ENCODE assay signal across 16 cellular contexts in the genomic region with DNA sequence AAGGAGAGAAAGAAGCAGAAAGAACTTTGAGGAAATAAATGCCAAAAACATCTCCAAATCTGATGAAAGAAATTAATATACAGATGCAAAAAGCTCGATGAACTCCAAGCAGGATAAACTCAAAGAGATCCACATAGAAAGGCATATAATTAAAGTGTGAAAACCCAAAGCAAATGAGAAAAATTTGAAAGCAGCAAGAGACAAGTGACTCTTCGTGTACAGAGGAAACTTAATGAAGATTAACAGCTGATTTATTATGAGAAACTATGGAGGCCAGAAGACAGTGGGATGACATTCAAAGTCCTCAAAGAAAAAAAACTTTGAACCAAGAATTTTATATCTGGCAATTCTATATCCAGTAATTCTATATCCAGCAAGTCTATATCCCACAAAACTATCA.
DNase-seq lines count a peak whose midpoint lies in the region; TF ChIP-seq lines count a peak whose summit lies in the region.
"Had no signal": no experiment of that assay in that cellular context is flagged by ENCODE, and none has a peak within 500 bp of the region (broad histone marks: within the 10 kb centered on the region; RNA-seq: fewer than 3 reads in every experiment).

No MANE protein-coding gene starts in this region.

- DNase-seq in Caki2 (ENCODE audit: low read depth), result peak; percentile 8
- DNase-seq in DMS53 treated with DMSO at 0.1 percent for 48 hours (lab: John Stamatoyannopoulos, UW; ENCODE audit: unreplicated experiment), result peak; percentile 75
- DNase-seq in MV-4-11 (lab: John Stamatoyannopoulos, UW), result peak; percentile 53
- peak; percentile 44 for DNase-seq in SW480 (ENCODE audit: low spot score)
- DNase-seq in Caco-2, result no peak
- DNase-seq in NCI-H146 (lab: John Stamatoyannopoulos, UW), result no peak
- DNase-seq in effector CD4-positive, alpha-beta T cell, result no peak
- DNase-seq: activated CD4-positive, alpha-beta T cell treated with anti-CD3 and anti-CD28 coated beads for 36 hours; activated effector memory CD4-positive, alpha-beta T cell treated with Interleukin-2 at 50 U/mL for 16 hours; amniotic stem cell; GDM1; left colon; SJCRH30; spleen; T-helper 9 cell had no signal

- BruUV-seq in Caco-2 (replicated peaks; lab: Mats Ljungman, UMichigan), result no TSS peak

- POLR2A ChIA-PET in Caco-2 (lab: Charles Lee), result no interaction called here

- no peak overlapping the region for H3K4me3 Mint-ChIP-seq in Caco-2 (ENCODE audit: unreplicated experiment)
- H3K4me3 Mint-ChIP-seq: activated CD4-positive, alpha-beta T cell treated with anti-CD3 and anti-CD28 coated beads for 36 hours; mesothelial cell of epicardium had no signal

- H3K9me3 Mint-ChIP-seq in Caco-2 (ENCODE audit: unreplicated experiment), result peaks cover 19% of the 10 kb centered on the region

- intact Hi-C loops in Caco-2 (cut with micrococcal nuclease; ENCODE audit: unreplicated experiment), result no loop called here

- H3K27me3 ChIP-seq in Caco-2 (replicated peaks; ENCODE audit: control insufficient read depth, insufficient read depth, low read length), result no peaks in the 10 kb centered on the region
- H3K27me3 ChIP-seq: SJCRH30, spleen had no signal

- H3K27ac Mint-ChIP-seq in Caco-2 (ENCODE audit: unreplicated experiment), result no peak overlapping the region
- H3K27ac Mint-ChIP-seq: activated CD4-positive, alpha-beta T cell treated with anti-CD3 and anti-CD28 coated beads for 36 hours; mesothelial cell of epicardium had no signal

- H3K9me3 ChIP-seq in Caco-2, result peaks cover 29% of the 10 kb centered on the region

- H3K36me3 ChIP-seq in Caco-2 (ENCODE audit: control insufficient read depth, insufficient read depth, low read length), result no peaks in the 10 kb centered on the region
- H3K36me3 ChIP-seq: SJCRH30 had no signal

- no peaks in the 10 kb centered on the region for H3K4me1 ChIP-seq in Caco-2
- H3K4me1 ChIP-seq: SJCRH30 had no signal

- in situ Hi-C loops in Caki2 (cut with HindIII; ENCODE audit: low pct_unique_long_range_greater_than_20kb, low sequenced_read_pairs), result no loop called here

- H3K36me3 Mint-ChIP-seq in Caco-2 (ENCODE audit: insufficient read depth, unreplicated experiment), result no peaks in the 10 kb centered on the region

- no peak overlapping the region for H3K4me3 ChIP-seq in Caco-2 (ENCODE audit: low read depth, low read length)
- H3K4me3 ChIP-seq: SJCRH30, spleen had no signal

- CTCF ChIA-PET in Caco-2 (lab: Charles Lee), result no interaction called here

- no peaks in the 10 kb centered on the region for H3K27me3 Mint-ChIP-seq in Caco-2 (ENCODE audit: insufficient read depth, unreplicated experiment)

- no peaks in the 10 kb centered on the region for H3K4me1 Mint-ChIP-seq in Caco-2 (ENCODE audit: low read depth, unreplicated experiment)
- H3K4me1 Mint-ChIP-seq: activated CD4-positive, alpha-beta T cell treated with anti-CD3 and anti-CD28 coated beads for 36 hours; mesothelial cell of epicardium had no signal

- TF ChIP-seq CTCF in Caco-2 (IDR thresholded peaks at IDR 0.05; ENCODE audit: insufficient read depth in 1 of 2, low read depth in 1 of 2, low read length in 1 of 2, severe bottlenecking in 1 of 2, unreplicated experiment in 1 of 2), result no peak

Comparison
In these comparisons a context has a peak if more than half of its experiments do, and no peak if none do; other contexts are left out.
1. DNase-seq: peak in Caki2 (single experiment), DMS53 treated with DMSO at 0.1 percent for 48 hours (single experiment), MV-4-11 (single experiment) and SW480 (single experiment); none in Caco-2 (0 of 2), NCI-H146 (single experiment) and effector CD4-positive, alpha-beta T cell (single experiment).